In genomic region chr7:13981070-13981469, GRCh38 we compare ENCODE assay signal across 7 cellular contexts. TPM values are rescaled to one million over a fixed set of nuclear protein-coding genes. Genes with fewer than 3 reads are reported as not detected.
A peak's percentile ranks its signal among the peaks of the same experiment; 100 is the strongest.
DNase-seq lines count a peak whose midpoint lies in the region; ATAC-seq and TF ChIP-seq lines count a peak whose summit lies in the region.

No MANE protein-coding gene starts in this region.

- in situ Hi-C loops in transverse colon (cut with MboI; ENCODE audit: low pct_ligation_motif_present in 1 of 4, low pct_unique_long_range_greater_than_20kb in 1 of 4, low sequenced_read_pairs in 3 of 4): no loop called here

- WGBS in right cardiac atrium: 12% methylated on average over 3 of the region's 3 CpGs
- 10 to 18% methylated on average over 3 of the region's 3 CpGs for WGBS in transverse colon (ENCODE audit: low coverage in 1 of 2), 2 donors

- no peak for TF ChIP-seq POLR2A in transverse colon (IDR thresholded peaks at IDR 0.05)

- H3K27ac ChIP-seq in right cardiac atrium (ENCODE audit: low read length) (no peak overlapping the region), transverse colon (no peak overlapping the region)

- H3K4me3 ChIP-seq in adipocyte (ENCODE audit: low read length) (peak overlapping the region; percentile 66), right cardiac atrium (ENCODE audit: low read length) (no peak overlapping the region), transverse colon (no peak overlapping the region)

- H3K27me3 ChIP-seq in adipocyte (replicated peaks; ENCODE audit: control insufficient read depth, insufficient read depth, low read length) (no peaks in the 10 kb centered on the region), right cardiac atrium (ENCODE audit: control insufficient read depth, insufficient read depth) (no peaks in the 10 kb centered on the region), transverse colon (no peaks in the 10 kb centered on the region)

- no peaks in the 10 kb centered on the region for H3K9me3 ChIP-seq in adipocyte (ENCODE audit: control insufficient read depth, low read length)
- H3K9me3 ChIP-seq in right cardiac atrium (ENCODE audit: control insufficient read depth, low read length): no peaks in the 10 kb centered on the region
- no peaks in the 10 kb centered on the region for H3K9me3 ChIP-seq in transverse colon

- ATAC-seq in right cardiac atrium (peak; percentile 98 to 100), HG02870 (IDR thresholded peaks at IDR 0.05; ENCODE audit: unreplicated experiment) (no peak)

- no peak for TF ChIP-seq EP300 in transverse colon (IDR thresholded peaks at IDR 0.05; ENCODE audit: low read depth)

- H3K36me3 ChIP-seq in adipocyte (ENCODE audit: control insufficient read depth, insufficient read depth, low read length, severe bottlenecking) (no peaks in the 10 kb centered on the region), transverse colon (no peaks in the 10 kb centered on the region)

- intact Hi-C loops in right cardiac atrium (cut with DNase I): no loop called here
- intact Hi-C loops in transverse colon (cut with DNase I; ENCODE audit: low total_unique reads): no loop called here

- H3K9ac ChIP-seq in adipocyte (ENCODE audit: low read length): peak overlapping the region; percentile 44

- H3K4me1 ChIP-seq in adipocyte (ENCODE audit: control insufficient read depth, insufficient read depth, low read length) (peaks cover 44% of the 10 kb centered on the region), right cardiac atrium (ENCODE audit: control insufficient read depth, insufficient read depth, low read length) (no peaks in the 10 kb centered on the region), transverse colon (peaks cover 3 to 20% (median 14%) of the 10 kb centered on the region in 4 donors)

- peak; percentile 92 for DNase-seq in HS-5 (ENCODE audit: low read depth)
- DNase-seq in adipocyte (ENCODE audit: low read depth): peak; percentile 93
- DNase-seq in right cardiac atrium: peak in 2 of 3 donors; percentile 37 to 62
- peak; percentile 63 for DNase-seq in transverse colon
- DNase-seq in NCI-H187 treated with DMSO at 0.1 percent for 48 hours (lab: John Stamatoyannopoulos, UW): no peak
- no peak for DNase-seq in activated naive CD4-positive, alpha-beta T cell treated with Interleukin-2 at 50 U/mL for 16 hours

- TF ChIP-seq CTCF in transverse colon (IDR thresholded peaks at IDR 0.05): no peak

RNA-seq across cellular contexts. Expression of gene ETV1, which starts 8.4 kb away (rescaled TPM):
- total RNA-seq in right cardiac atrium: 10 to 100 TPM; 33.6 to 47.5 (median 41.9) TPM
- 12.9 TPM for polyA plus RNA-seq in right cardiac atrium
- total RNA-seq in transverse colon: 10 to 100 TPM in 1 of 4 donors, 1 to 10 TPM in 2, not detected in 1; 2.0 to 32.9 (median 3.0) TPM

Comparison
In these comparisons a context has a peak if more than half of its experiments do, and no peak if none do; other contexts are left out.
1. DNase-seq: peak in HS-5 (single experiment), adipocyte (single experiment), right cardiac atrium (2 of 3) and transverse colon (single experiment); none in NCI-H187 treated with DMSO at 0.1 percent for 48 hours (single experiment) and activated naive CD4-positive, alpha-beta T cell treated with Interleukin-2 at 50 U/mL for 16 hours (single experiment).